1 cellular context compared by ENCODE assay signal in the genomic region with DNA sequence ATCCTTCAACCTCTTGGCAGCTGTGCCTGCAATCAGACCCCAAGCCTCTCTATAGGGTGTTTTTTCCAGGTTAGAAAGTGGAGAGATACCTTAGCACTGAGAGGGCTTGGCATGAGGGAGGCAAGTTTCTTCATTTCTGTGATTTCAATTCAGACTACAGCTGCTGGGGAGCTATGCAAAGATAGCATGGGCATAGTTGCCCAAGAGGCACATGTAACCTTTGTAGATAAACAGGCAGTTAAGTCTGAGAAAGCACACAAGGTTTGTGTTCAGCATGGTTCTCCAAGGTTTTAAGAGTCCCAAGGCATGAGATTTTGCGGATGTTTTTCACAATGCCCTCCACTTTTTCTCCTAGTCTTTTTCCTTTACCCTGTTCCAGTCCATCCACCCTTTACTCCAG.
TF ChIP-seq lines count a peak whose summit lies in the region.

No MANE protein-coding gene starts in this region.

TF ChIP-seq in GM23338, 12 proteins besides CTCF, POLR2A, EP300 and RAD21 (continued from another document):
- TF ChIP-seq, protein P1, sequence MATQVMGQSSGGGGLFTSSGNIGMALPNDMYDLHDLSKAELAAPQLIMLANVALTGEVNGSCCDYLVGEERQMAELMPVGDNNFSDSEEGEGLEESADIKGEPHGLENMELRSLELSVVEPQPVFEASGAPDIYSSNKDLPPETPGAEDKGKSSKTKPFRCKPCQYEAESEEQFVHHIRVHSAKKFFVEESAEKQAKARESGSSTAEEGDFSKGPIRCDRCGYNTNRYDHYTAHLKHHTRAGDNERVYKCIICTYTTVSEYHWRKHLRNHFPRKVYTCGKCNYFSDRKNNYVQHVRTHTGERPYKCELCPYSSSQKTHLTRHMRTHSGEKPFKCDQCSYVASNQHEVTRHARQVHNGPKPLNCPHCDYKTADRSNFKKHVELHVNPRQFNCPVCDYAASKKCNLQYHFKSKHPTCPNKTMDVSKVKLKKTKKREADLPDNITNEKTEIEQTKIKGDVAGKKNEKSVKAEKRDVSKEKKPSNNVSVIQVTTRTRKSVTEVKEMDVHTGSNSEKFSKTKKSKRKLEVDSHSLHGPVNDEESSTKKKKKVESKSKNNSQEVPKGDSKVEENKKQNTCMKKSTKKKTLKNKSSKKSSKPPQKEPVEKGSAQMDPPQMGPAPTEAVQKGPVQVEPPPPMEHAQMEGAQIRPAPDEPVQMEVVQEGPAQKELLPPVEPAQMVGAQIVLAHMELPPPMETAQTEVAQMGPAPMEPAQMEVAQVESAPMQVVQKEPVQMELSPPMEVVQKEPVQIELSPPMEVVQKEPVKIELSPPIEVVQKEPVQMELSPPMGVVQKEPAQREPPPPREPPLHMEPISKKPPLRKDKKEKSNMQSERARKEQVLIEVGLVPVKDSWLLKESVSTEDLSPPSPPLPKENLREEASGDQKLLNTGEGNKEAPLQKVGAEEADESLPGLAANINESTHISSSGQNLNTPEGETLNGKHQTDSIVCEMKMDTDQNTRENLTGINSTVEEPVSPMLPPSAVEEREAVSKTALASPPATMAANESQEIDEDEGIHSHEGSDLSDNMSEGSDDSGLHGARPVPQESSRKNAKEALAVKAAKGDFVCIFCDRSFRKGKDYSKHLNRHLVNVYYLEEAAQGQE (IDR thresholded peaks at IDR 0.05; ENCODE audit: unreplicated experiment), result no peak
- TF ChIP-seq EZH2phosphoT487 (IDR thresholded peaks at IDR 0.05; ENCODE audit: unreplicated experiment), result no peak
- no peak for TF ChIP-seq POLR2AphosphoS5 (IDR thresholded peaks at IDR 0.05; ENCODE audit: low read depth)
- no peak for TF ChIP-seq JUNB (IDR thresholded peaks at IDR 0.05; ENCODE audit: unreplicated experiment)
- TF ChIP-seq, protein P2, sequence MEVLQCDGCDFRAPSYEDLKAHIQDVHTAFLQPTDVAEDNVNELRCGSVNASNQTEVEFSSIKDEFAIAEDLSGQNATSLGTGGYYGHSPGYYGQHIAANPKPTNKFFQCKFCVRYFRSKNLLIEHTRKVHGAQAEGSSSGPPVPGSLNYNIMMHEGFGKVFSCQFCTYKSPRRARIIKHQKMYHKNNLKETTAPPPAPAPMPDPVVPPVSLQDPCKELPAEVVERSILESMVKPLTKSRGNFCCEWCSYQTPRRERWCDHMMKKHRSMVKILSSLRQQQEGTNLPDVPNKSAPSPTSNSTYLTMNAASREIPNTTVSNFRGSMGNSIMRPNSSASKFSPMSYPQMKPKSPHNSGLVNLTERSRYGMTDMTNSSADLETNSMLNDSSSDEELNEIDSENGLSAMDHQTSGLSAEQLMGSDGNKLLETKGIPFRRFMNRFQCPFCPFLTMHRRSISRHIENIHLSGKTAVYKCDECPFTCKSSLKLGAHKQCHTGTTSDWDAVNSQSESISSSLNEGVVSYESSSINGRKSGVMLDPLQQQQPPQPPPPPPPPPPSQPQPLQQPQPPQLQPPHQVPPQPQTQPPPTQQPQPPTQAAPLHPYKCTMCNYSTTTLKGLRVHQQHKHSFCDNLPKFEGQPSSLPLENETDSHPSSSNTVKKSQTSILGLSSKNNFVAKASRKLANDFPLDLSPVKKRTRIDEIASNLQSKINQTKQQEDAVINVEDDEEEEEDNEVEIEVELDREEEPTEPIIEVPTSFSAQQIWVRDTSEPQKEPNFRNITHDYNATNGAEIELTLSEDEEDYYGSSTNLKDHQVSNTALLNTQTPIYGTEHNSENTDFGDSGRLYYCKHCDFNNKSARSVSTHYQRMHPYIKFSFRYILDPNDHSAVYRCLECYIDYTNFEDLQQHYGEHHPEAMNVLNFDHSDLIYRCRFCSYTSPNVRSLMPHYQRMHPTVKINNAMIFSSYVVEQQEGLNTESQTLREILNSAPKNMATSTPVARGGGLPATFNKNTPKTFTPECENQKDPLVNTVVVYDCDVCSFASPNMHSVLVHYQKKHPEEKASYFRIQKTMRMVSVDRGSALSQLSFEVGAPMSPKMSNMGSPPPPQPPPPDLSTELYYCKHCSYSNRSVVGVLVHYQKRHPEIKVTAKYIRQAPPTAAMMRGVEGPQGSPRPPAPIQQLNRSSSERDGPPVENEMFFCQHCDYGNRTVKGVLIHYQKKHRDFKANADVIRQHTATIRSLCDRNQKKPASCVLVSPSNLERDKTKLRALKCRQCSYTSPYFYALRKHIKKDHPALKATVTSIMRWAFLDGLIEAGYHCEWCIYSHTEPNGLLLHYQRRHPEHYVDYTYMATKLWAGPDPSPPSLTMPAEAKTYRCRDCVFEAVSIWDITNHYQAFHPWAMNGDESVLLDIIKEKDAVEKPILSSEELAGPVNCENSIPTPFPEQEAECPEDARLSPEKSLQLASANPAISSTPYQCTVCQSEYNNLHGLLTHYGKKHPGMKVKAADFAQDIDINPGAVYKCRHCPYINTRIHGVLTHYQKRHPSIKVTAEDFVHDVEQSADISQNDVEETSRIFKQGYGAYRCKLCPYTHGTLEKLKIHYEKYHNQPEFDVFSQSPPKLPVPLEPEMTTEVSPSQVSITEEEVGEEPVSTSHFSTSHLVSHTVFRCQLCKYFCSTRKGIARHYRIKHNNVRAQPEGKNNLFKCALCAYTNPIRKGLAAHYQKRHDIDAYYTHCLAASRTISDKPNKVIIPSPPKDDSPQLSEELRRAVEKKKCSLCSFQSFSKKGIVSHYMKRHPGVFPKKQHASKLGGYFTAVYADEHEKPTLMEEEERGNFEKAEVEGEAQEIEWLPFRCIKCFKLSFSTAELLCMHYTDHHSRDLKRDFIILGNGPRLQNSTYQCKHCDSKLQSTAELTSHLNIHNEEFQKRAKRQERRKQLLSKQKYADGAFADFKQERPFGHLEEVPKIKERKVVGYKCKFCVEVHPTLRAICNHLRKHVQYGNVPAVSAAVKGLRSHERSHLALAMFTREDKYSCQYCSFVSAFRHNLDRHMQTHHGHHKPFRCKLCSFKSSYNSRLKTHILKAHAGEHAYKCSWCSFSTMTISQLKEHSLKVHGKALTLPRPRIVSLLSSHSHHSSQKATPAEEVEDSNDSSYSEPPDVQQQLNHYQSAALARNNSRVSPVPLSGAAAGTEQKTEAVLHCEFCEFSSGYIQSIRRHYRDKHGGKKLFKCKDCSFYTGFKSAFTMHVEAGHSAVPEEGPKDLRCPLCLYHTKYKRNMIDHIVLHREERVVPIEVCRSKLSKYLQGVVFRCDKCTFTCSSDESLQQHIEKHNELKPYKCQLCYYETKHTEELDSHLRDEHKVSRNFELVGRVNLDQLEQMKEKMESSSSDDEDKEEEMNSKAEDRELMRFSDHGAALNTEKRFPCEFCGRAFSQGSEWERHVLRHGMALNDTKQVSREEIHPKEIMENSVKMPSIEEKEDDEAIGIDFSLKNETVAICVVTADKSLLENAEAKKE (CRISPR knock-in tag; IDR thresholded peaks at IDR 0.05), result no peak
- no peak for TF ChIP-seq ZNF114 (CRISPR knock-in tag; IDR thresholded peaks at IDR 0.05)
- no peak for TF ChIP-seq STAT1 (IDR thresholded peaks at IDR 0.05; ENCODE audit: unreplicated experiment)
- TF ChIP-seq CREB1 (CRISPR knock-in tag; IDR thresholded peaks at IDR 0.05; ENCODE audit: low read depth), result no peak
- TF ChIP-seq ZNF331 (CRISPR knock-in tag; IDR thresholded peaks at IDR 0.05; ENCODE audit: low read depth), result no peak
- TF ChIP-seq, protein P3, sequence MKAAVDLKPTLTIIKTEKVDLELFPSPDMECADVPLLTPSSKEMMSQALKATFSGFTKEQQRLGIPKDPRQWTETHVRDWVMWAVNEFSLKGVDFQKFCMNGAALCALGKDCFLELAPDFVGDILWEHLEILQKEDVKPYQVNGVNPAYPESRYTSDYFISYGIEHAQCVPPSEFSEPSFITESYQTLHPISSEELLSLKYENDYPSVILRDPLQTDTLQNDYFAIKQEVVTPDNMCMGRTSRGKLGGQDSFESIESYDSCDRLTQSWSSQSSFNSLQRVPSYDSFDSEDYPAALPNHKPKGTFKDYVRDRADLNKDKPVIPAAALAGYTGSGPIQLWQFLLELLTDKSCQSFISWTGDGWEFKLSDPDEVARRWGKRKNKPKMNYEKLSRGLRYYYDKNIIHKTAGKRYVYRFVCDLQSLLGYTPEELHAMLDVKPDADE (IDR thresholded peaks at IDR 0.05), result no peak
- no peak for TF ChIP-seq NANOG (IDR thresholded peaks at IDR 0.05; ENCODE audit: borderline replicate concordance)
